ENCODE assay signal across 15 cellular contexts in genomic region chr5:149838881-149839739, GRCh38.
DNase-seq lines count a peak whose midpoint lies in the region; ATAC-seq, FAIRE-seq and TF ChIP-seq lines count a peak whose summit lies in the region.
"Had no signal": no experiment of that assay in that cellular context is flagged by ENCODE, and none has a peak within 500 bp of the region (broad histone marks: within the 10 kb centered on the region; RNA-seq: fewer than 3 reads in every experiment).

No MANE protein-coding gene starts in this region.

- no peaks in the 10 kb centered on the region for H3K79me1 ChIP-seq in IMR-90 (ENCODE audit: low read depth in 1 of 2, low read length in 2 of 2)

- no peaks in the 10 kb centered on the region for H4K20me1 ChIP-seq in IMR-90 (ENCODE audit: insufficient read depth, low read length)
- H4K20me1 ChIP-seq: BLaER1 had no signal

- TF ChIP-seq CTCF in IMR-90 (conservative IDR thresholded peaks at IDR 0.05; ENCODE audit: low read depth, low read length) (no peak), bronchial epithelial cell (IDR thresholded peaks at IDR 0.05; ENCODE audit: insufficient read depth, low read length, severe bottlenecking) (no peak), left lung (IDR thresholded peaks at IDR 0.05) (no peak)

- H3K23ac ChIP-seq in IMR-90 (ENCODE audit: low read depth, low read length): no peak overlapping the region

- no peak overlapping the region for H3K4me3 Mint-ChIP-seq in activated T-cell treated with anti-CD3 and anti-CD28 coated beads, Interleukin-2, amount 50 U/mL, for 72 hours

- H3K4me1 Mint-ChIP-seq in activated T-cell treated with anti-CD3 and anti-CD28 coated beads, Interleukin-2, amount 50 U/mL, for 72 hours (ENCODE audit: low read depth): no peaks in the 10 kb centered on the region

- peak overlapping the region; percentile 20 for H2AK9ac ChIP-seq in IMR-90 (replicated peaks; ENCODE audit: low read depth, low read length, poor library complexity)

- H4K5ac ChIP-seq in IMR-90 (ENCODE audit: low read depth, low read length): no peak overlapping the region

- POLR2A ChIA-PET in IMR-90 (lab: Charles Lee; ENCODE audit: unreplicated experiment): interaction anchor here (0.7 kb wide), 1 partner anchor 121 kb away, joined by 7 read pairs; no protein-coding TSS in a partner anchor

- no peak overlapping the region for H3K4ac ChIP-seq in IMR-90 (ENCODE audit: low read depth, low read length)

- no peak for TF ChIP-seq POLR2A in IMR-90 (IDR thresholded peaks at IDR 0.05; ENCODE audit: low read depth, low read length)

- no TSS peak for BruUV-seq in IMR-90 (replicated peaks; lab: Mats Ljungman, UMichigan)

- TF ChIP-seq RAD21 in IMR-90 (IDR thresholded peaks at IDR 0.05; ENCODE audit: low read length): no peak

- H3K36me3 Mint-ChIP-seq in activated T-cell treated with anti-CD3 and anti-CD28 coated beads, Interleukin-2, amount 50 U/mL, for 72 hours (ENCODE audit: insufficient read depth in 2 of 2): peaks cover 2 to 3% of the 10 kb centered on the region in 2 donors

- intact Hi-C loops in IMR-90 (cut with micrococcal nuclease): loop anchor here (10.0 kb wide), 2 partner anchors 276 to 596 kb away; no protein-coding TSS in a partner anchor
- intact Hi-C loops in left lung (cut with DNase I): loop anchor here in 1 of 2 donors (10.0 kb wide), 1 partner anchor 146 kb away; no protein-coding TSS in a partner anchor

- FAIRE-seq in bronchial epithelial cell (lab: Jason Lieb, UNC): no peak
- FAIRE-seq: H1 had no signal

- DNase-seq in AG08395 (ENCODE audit: low spot score) (peak; percentile 31), IMR-90 (peak; percentile 78), bronchial epithelial cell (ENCODE audit: low read depth) (peak; percentile 91), left lung (no peak), HuH-7 (ENCODE audit: low spot score) (no peak)
- no peak for DNase-seq in activated CD8-positive, alpha-beta memory T cell treated with anti-CD3 and anti-CD28 coated beads for 24 hours
- no peak for DNase-seq in activated T-cell treated with anti-CD3 and anti-CD28 coated beads, Interleukin-2, amount 50 U/mL, for 72 hours
- DNase-seq: activated CD8-positive, alpha-beta memory T cell treated with anti-CD3 and anti-CD28 coated beads, Interleukin-2, amount 50 U/mL, for 48 hours; KG1; NCI-H2171 treated with DMSO at 0.1 percent for 48 hours; RPMI8226; testis had no signal

- dilution Hi-C loops in IMR-90 (cut with HindIII; ENCODE audit: low sequenced_read_pairs, unreplicated experiment): no loop called here

- H3K9me3 ChIP-seq in IMR-90 (ENCODE audit: control insufficient read depth, insufficient read depth, low read length): no peaks in the 10 kb centered on the region
- no peaks in the 10 kb centered on the region for H3K9me3 ChIP-seq in left lung
- H3K9me3 ChIP-seq: BLaER1, testis had no signal

- no peak overlapping the region for H3K27ac Mint-ChIP-seq in activated T-cell treated with anti-CD3 and anti-CD28 coated beads, Interleukin-2, amount 50 U/mL, for 72 hours

- H2BK120ac ChIP-seq in IMR-90 (ENCODE audit: low read depth, low read length): no peak overlapping the region

- no peak overlapping the region for H2BK5ac ChIP-seq in IMR-90 (ENCODE audit: low read depth, low read length, poor library complexity, severe bottlenecking)

- no peaks in the 10 kb centered on the region for H3K9me1 ChIP-seq in IMR-90 (ENCODE audit: insufficient read depth, low read length)

- no peak overlapping the region for H2AK5ac ChIP-seq in IMR-90 (ENCODE audit: low read depth, low read length)

- H3K9me3 Mint-ChIP-seq in activated T-cell treated with anti-CD3 and anti-CD28 coated beads, Interleukin-2, amount 50 U/mL, for 72 hours: no peaks in the 10 kb centered on the region

- H3K14ac ChIP-seq in IMR-90 (replicated peaks; ENCODE audit: low read depth, low read length): no peak overlapping the region

- H3K27me3 Mint-ChIP-seq in activated T-cell treated with anti-CD3 and anti-CD28 coated beads, Interleukin-2, amount 50 U/mL, for 72 hours (ENCODE audit: low read depth): no peaks in the 10 kb centered on the region

- WGBS in IMR-90 (ENCODE audit: extremely low coverage in 2 of 2, insufficient read length in 1 of 2), 2 experiments: no CpG with 5 or more reads among the region's 6 CpGs

- H4K91ac ChIP-seq in IMR-90 (ENCODE audit: insufficient read depth, low read depth, low read length): no peak overlapping the region

- H3K4me2 ChIP-seq in IMR-90 (ENCODE audit: low read depth, low read length): no peak overlapping the region
- H3K4me2 ChIP-seq: BLaER1 had no signal

- H2AFZ ChIP-seq in IMR-90 (replicated peaks; ENCODE audit: low read length, poor library complexity): peak overlapping the region; percentile 2

- CTCF ChIA-PET in IMR-90 (lab: Yijun Ruan, JAX): interaction anchor here (0.5 to 5.5 kb wide), 7 partner anchors 7 to 249 kb away, joined by 4 to 40 read pairs (median 6); partner anchors contain the start of gene SLC26A2

- no peak overlapping the region for H3K18ac ChIP-seq in IMR-90 (ENCODE audit: low read depth, low read length)

- H3K4me3 ChIP-seq in IMR-90 (ENCODE audit: insufficient read depth, low read depth, low read length) (no peak overlapping the region), bronchial epithelial cell (ENCODE audit: low read depth, low read length) (no peak overlapping the region), left lung (no peak overlapping the region)
- H3K4me3 ChIP-seq: BLaER1, testis had no signal

- in situ Hi-C loops in IMR-90 (cut with MboI; ENCODE audit: low sequenced_read_pairs): loop anchor here (5.0 to 25.0 kb wide), 3 partner anchors 148 to 598 kb away; partner anchors contain the start of gene RPS14

- H3K9ac ChIP-seq in IMR-90 (ENCODE audit: low read depth, low read length): no peak overlapping the region
- H3K9ac ChIP-seq: BLaER1 had no signal

- no peak overlapping the region for H4K8ac ChIP-seq in IMR-90 (ENCODE audit: low read depth in 2 of 2, low read length in 2 of 2)

- H3K56ac ChIP-seq in IMR-90 (ENCODE audit: extremely low read depth, insufficient read depth, low read length): no peak overlapping the region

- H3K27ac ChIP-seq in IMR-90 (ENCODE audit: insufficient read depth, low read length) (no peak overlapping the region), left lung (peak overlapping the region in 1 of 2 donors; percentile 65)
- H3K27ac ChIP-seq: BLaER1, testis had no signal

- no peak for ATAC-seq in IMR-90 (ENCODE audit: low read depth)
- ATAC-seq in left lung: peak; percentile 26
- ATAC-seq in activated T-cell treated with anti-CD3 and anti-CD28 coated beads, Interleukin-2, amount 50 U/mL, for 72 hours (replicated peaks in 1 of 2): no peak
- ATAC-seq in GM21786 (IDR thresholded peaks at IDR 0.05; ENCODE audit: unreplicated experiment): no peak

- H3K4me1 ChIP-seq in IMR-90 (ENCODE audit: control insufficient read depth, insufficient read depth, low read length) (peaks cover 3% of the 10 kb centered on the region; the same call in 1 of the 2 replicates), left lung (peaks cover 0 to 4% of the 10 kb centered on the region in 2 donors)
- H3K4me1 ChIP-seq: testis had no signal

- no peak overlapping the region for H2BK15ac ChIP-seq in IMR-90 (ENCODE audit: low read depth, low read length)

- H2BK20ac ChIP-seq in IMR-90 (ENCODE audit: low read depth, low read length): no peak overlapping the region

- H3K27me3 ChIP-seq in IMR-90 (ENCODE audit: control insufficient read depth, insufficient read depth, low read length): peaks cover 7% of the 10 kb centered on the region; the same call in 1 of the 2 replicates
- H3K27me3 ChIP-seq in bronchial epithelial cell (ENCODE audit: control insufficient read depth, insufficient read depth, low read length): no peaks in the 10 kb centered on the region
- H3K27me3 ChIP-seq in left lung: no peaks in the 10 kb centered on the region
- H3K27me3 ChIP-seq: BLaER1, testis had no signal

- H3K36me3 ChIP-seq in IMR-90 (ENCODE audit: control insufficient read depth, insufficient read depth, low read length) (no peaks in the 10 kb centered on the region), bronchial epithelial cell (ENCODE audit: control insufficient read depth, insufficient read depth, low read length) (peaks cover 1% of the 10 kb centered on the region), left lung (peaks cover 0 to 6% of the 10 kb centered on the region in 2 donors)

TF ChIP-seq in IMR-90, 13 proteins besides CTCF, POLR2A, EP300 and RAD21:
- TF ChIP-seq NFE2L2 (IDR thresholded peaks at IDR 0.05; ENCODE audit: low read depth, low read length) (no peak), RCOR1 (IDR thresholded peaks at IDR 0.05; ENCODE audit: insufficient replicate concordance, low read length) (peak; percentile 8), FOS (IDR thresholded peaks at IDR 0.05; ENCODE audit: low read depth, low read length) (peak; percentile 70)

Comparison
In these comparisons a context has a peak if more than half of its experiments do, and no peak if none do; other contexts are left out.
1. DNase-seq: peak in AG08395 (single experiment), IMR-90 (single experiment) and bronchial epithelial cell (single experiment); none in left lung (0 of 2), HuH-7 (single experiment), activated CD8-positive, alpha-beta memory T cell treated with anti-CD3 and anti-CD28 coated beads for 24 hours (single experiment) and activated T-cell treated with anti-CD3 and anti-CD28 coated beads, Interleukin-2, amount 50 U/mL, for 72 hours (0 of 2).